Comparison of ENCODE assay signal across 8 cellular contexts in the genomic region with DNA sequence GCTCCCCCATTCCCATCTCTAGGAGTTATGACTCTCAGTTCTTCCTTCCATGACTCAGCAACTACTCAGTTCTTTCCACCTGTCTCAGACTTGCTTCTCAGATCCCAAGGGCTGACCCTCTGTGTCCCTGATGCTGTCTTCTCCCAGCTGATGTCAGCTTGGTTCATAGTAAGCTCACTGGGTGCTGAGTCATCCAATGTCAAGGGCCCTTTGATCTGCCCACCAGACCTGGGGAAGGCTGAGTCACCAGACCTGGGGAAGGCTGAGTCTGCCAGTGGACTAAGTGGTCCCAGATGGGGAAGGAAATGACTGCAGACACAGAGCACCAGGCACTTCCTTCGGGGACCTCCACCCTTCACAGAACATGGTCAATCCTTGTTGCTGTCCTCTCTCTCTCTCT.
A peak's percentile ranks its signal among the peaks of the same experiment; 100 is the strongest.
DNase-seq lines count a peak whose midpoint lies in the region; ATAC-seq lines count a peak whose summit lies in the region.

No MANE protein-coding gene starts in this region.

- no peak overlapping the region for H3K4me3 ChIP-seq in Jurkat, Clone E6-1 (ENCODE audit: low read length)

- CTCF ChIA-PET in activated CD8-positive, alpha-beta T cell treated with anti-CD3 and anti-CD28 coated beads, Interleukin-2, amount 10 ng/mL, durations not matched to agents 7 days and 5 days (lab: Charles Lee), result no interaction called here

- POLR2A ChIA-PET in activated CD8-positive, alpha-beta T cell treated with anti-CD3 and anti-CD28 coated beads, Interleukin-2, amount 10 ng/mL, durations not matched to agents 7 days and 5 days (lab: Charles Lee), result no interaction called here

- H3K27ac Mint-ChIP-seq in activated CD8-positive, alpha-beta T cell treated with anti-CD3 and anti-CD28 coated beads, Interleukin-2, amount 10 ng/mL, durations not matched to agents 7 days and 5 days, result no peak overlapping the region

- H3K27me3 Mint-ChIP-seq in activated CD8-positive, alpha-beta T cell treated with anti-CD3 and anti-CD28 coated beads, Interleukin-2, amount 10 ng/mL, durations not matched to agents 7 days and 5 days (ENCODE audit: low read depth), result peaks cover 4% of the 10 kb centered on the region

- ATAC-seq in activated CD8-positive, alpha-beta T cell treated with anti-CD3 and anti-CD28 coated beads, Interleukin-2, amount 10 ng/mL, durations not matched to agents 7 days and 5 days, result no peak

- H3K36me3 Mint-ChIP-seq in activated CD8-positive, alpha-beta T cell treated with anti-CD3 and anti-CD28 coated beads, Interleukin-2, amount 10 ng/mL, durations not matched to agents 7 days and 5 days (ENCODE audit: low read depth), result no peaks in the 10 kb centered on the region

- H3K4me1 Mint-ChIP-seq in activated CD8-positive, alpha-beta T cell treated with anti-CD3 and anti-CD28 coated beads, Interleukin-2, amount 10 ng/mL, durations not matched to agents 7 days and 5 days (ENCODE audit: low read depth), result peaks cover 2% of the 10 kb centered on the region

- no peaks in the 10 kb centered on the region for H3K9me3 Mint-ChIP-seq in activated CD8-positive, alpha-beta T cell treated with anti-CD3 and anti-CD28 coated beads, Interleukin-2, amount 10 ng/mL, durations not matched to agents 7 days and 5 days (ENCODE audit: insufficient read depth)

- no peak overlapping the region for H3K4me3 Mint-ChIP-seq in activated CD8-positive, alpha-beta T cell treated with anti-CD3 and anti-CD28 coated beads, Interleukin-2, amount 10 ng/mL, durations not matched to agents 7 days and 5 days

- DNase-seq in ELF-1 (ENCODE audit: low read depth, low spot score) (peak; percentile 71), glomerular visceral epithelial cell (ENCODE audit: extremely low spot score) (peak; percentile 92), NCI-H345 treated with DMSO at 0.1 percent for 48 hours (lab: John Stamatoyannopoulos, UW; ENCODE audit: unreplicated experiment) (no peak), NCI-H1105 treated with DMSO at 0.1 percent for 48 hours (lab: John Stamatoyannopoulos, UW) (no peak), NCI-H1092 treated with DMSO at 0.1 percent for 48 hours (lab: John Stamatoyannopoulos, UW) (no peak)
- peak; percentile 8 for DNase-seq in Jurkat, Clone E6-1 (ENCODE audit: low read depth, low spot score)
- peak; percentile 27 for DNase-seq in activated CD8-positive, alpha-beta T cell treated with anti-CD3 and anti-CD28 coated beads, Interleukin-2, amount 10 ng/mL, durations not matched to agents 7 days and 5 days
- DNase-seq in stimulated activated CD8-positive, alpha-beta memory T cell treated with anti-CD3 and anti-CD28 coated beads, Interleukin-4, amount 100 ng/mL, for 48 hours, result peak; percentile 73

Comparison
In these comparisons a context has a peak if more than half of its experiments do, and no peak if none do; other contexts are left out.
1. DNase-seq: peak in ELF-1 (single experiment), Jurkat, Clone E6-1 (single experiment), activated CD8-positive, alpha-beta T cell treated with anti-CD3 and anti-CD28 coated beads, Interleukin-2, amount 10 ng/mL, durations not matched to agents 7 days and 5 days (single experiment), glomerular visceral epithelial cell (single experiment) and stimulated activated CD8-positive, alpha-beta memory T cell treated with anti-CD3 and anti-CD28 coated beads, Interleukin-4, amount 100 ng/mL, for 48 hours (single experiment); none in NCI-H345 treated with DMSO at 0.1 percent for 48 hours (single experiment), NCI-H1105 treated with DMSO at 0.1 percent for 48 hours (single experiment) and NCI-H1092 treated with DMSO at 0.1 percent for 48 hours (single experiment).